In genomic region chr5:180090769-180091546, GRCh38 we compare ENCODE assay signal across 8 cellular contexts. TPM values are rescaled to one million over a fixed set of nuclear protein-coding genes. Genes with fewer than 3 reads are reported as not detected.
DNase-seq lines count a peak whose midpoint lies in the region; TF ChIP-seq lines count a peak whose summit lies in the region.

No MANE protein-coding gene starts in this region.

- peak; percentile 38 for TF ChIP-seq CTCF in astrocyte of the cerebellum (IDR thresholded peaks at IDR 0.05; ENCODE audit: low read depth, low read length, missing control alignments)

- peaks cover 23% of the 10 kb centered on the region for H3K4me1 Mint-ChIP-seq in stimulated activated naive CD8-positive, alpha-beta T cell treated with anti-CD3 and anti-CD28 coated beads, Interleukin-15, Interleukin-2, amounts not matched to agents 100 ng/mL and 50 ng/mL, for 24 hours (ENCODE audit: low read depth)

- no peaks in the 10 kb centered on the region for H3K36me3 Mint-ChIP-seq in stimulated activated naive CD8-positive, alpha-beta T cell treated with anti-CD3 and anti-CD28 coated beads, Interleukin-15, Interleukin-2, amounts not matched to agents 100 ng/mL and 50 ng/mL, for 24 hours (ENCODE audit: low read depth)

- H3K27me3 Mint-ChIP-seq in stimulated activated naive CD8-positive, alpha-beta T cell treated with anti-CD3 and anti-CD28 coated beads, Interleukin-15, Interleukin-2, amounts not matched to agents 100 ng/mL and 50 ng/mL, for 24 hours, result peaks cover 13% of the 10 kb centered on the region

- DNase-seq in activated T-cell treated with anti-CD3 and anti-CD28 coated beads, Interleukin-2, amount 50 U/mL, for 1 hour, result peak; percentile 36
- DNase-seq in activated T-cell treated with anti-CD3 and anti-CD28 coated beads for 4 hours (no peak), NCI-H748 (lab: John Stamatoyannopoulos, UW; ENCODE audit: unreplicated experiment) (peak; percentile 60), astrocyte of the cerebellum (ENCODE audit: low read depth) (no peak), iris pigment epithelial cell (ENCODE audit: low read depth) (peak; percentile 48), activated gamma-delta T cell (lab: John Stamatoyannopoulos, UW) (no peak), cerebellum (ENCODE audit: low spot score) (no peak)

- in situ Hi-C loops in astrocyte of the cerebellum (cut with HindIII; ENCODE audit: low sequenced_read_pairs), result no loop called here

- H3K4me3 Mint-ChIP-seq in stimulated activated naive CD8-positive, alpha-beta T cell treated with anti-CD3 and anti-CD28 coated beads, Interleukin-15, Interleukin-2, amounts not matched to agents 100 ng/mL and 50 ng/mL, for 24 hours, result peak overlapping the region; percentile 51

- no peak overlapping the region for H3K27ac Mint-ChIP-seq in stimulated activated naive CD8-positive, alpha-beta T cell treated with anti-CD3 and anti-CD28 coated beads, Interleukin-15, Interleukin-2, amounts not matched to agents 100 ng/mL and 50 ng/mL, for 24 hours

- no peaks in the 10 kb centered on the region for H3K9me3 Mint-ChIP-seq in stimulated activated naive CD8-positive, alpha-beta T cell treated with anti-CD3 and anti-CD28 coated beads, Interleukin-15, Interleukin-2, amounts not matched to agents 100 ng/mL and 50 ng/mL, for 24 hours

- peak overlapping the region; percentile 49 for H3K4me3 ChIP-seq in astrocyte of the cerebellum (ENCODE audit: low read depth, low read length)

RNA-seq across cellular contexts. Expression of gene RNF130, which starts 19.4 kb away (rescaled TPM):
- 132 TPM for total RNA-seq in cerebellum

Comparison
In these comparisons a context has a peak if more than half of its experiments do, and no peak if none do; other contexts are left out.
1. DNase-seq: peak in activated T-cell treated with anti-CD3 and anti-CD28 coated beads, Interleukin-2, amount 50 U/mL, for 1 hour (single experiment), NCI-H748 (single experiment) and iris pigment epithelial cell (single experiment); none in activated T-cell treated with anti-CD3 and anti-CD28 coated beads for 4 hours (single experiment), astrocyte of the cerebellum (single experiment), activated gamma-delta T cell (single experiment) and cerebellum (single experiment).